ENCODE assay signal across 1 cellular context in the genomic region with DNA sequence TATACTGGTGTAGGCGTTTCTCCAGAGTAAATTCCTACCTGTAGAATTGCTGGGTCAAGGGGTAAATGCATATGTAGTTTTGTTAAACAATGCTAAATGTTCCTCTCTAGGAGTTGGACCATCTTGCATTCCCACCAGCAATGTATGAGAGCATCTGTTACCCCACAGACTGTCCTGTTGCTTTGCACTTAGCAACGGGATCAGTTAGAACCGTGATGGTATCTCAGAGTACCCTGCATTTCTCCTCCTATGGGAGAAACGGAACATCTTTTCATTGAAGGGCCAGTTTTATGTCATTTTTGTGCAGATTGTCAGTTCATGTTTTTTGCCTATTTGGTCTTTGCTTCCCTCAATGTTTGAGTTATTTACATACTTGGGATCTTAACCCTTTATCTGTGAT.
TF ChIP-seq lines count a peak whose summit lies in the region.

No MANE protein-coding gene starts in this region.

TF ChIP-seq in K562, 482 proteins besides CTCF, POLR2A, EP300 and RAD21:
- TF ChIP-seq CHCHD3 (CRISPR knock-in tag; IDR thresholded peaks at IDR 0.05) (no peak), DDX20 (tag; IDR thresholded peaks at IDR 0.05; ENCODE audit: low read depth) (no peak), MTA3 (IDR thresholded peaks at IDR 0.05; ENCODE audit: borderline replicate concordance) (no peak), CBX2 (IDR thresholded peaks at IDR 0.05; ENCODE audit: insufficient read depth, low read length, poor library complexity, severe bottlenecking) (no peak), MCM3 (IDR thresholded peaks at IDR 0.05) (no peak), DEAF1 (CRISPR knock-in tag; IDR thresholded peaks at IDR 0.05) (0 out of 2 replicates have a peak, but pooled peaks have one; percentile 15)
